In genomic region chr5:75928992-75929391, GRCh38 we compare ENCODE assay signal across 29 cellular contexts.
"Had no signal": no experiment of that assay in that cellular context is flagged by ENCODE, and none has a peak within 500 bp of the region (broad histone marks: within the 10 kb centered on the region; RNA-seq: fewer than 3 reads in every experiment).

No MANE protein-coding gene starts in this region.

- H3K4me1 ChIP-seq: esophagus muscularis mucosa, foreskin keratinocyte, gastrocnemius medialis, heart right ventricle had no signal

- H3K4me3 ChIP-seq: coronary artery, dorsolateral prefrontal cortex, esophagus muscularis mucosa, gastrocnemius medialis, heart right ventricle had no signal

- H3K27ac Mint-ChIP-seq: activated B cell treated with CpG ODN at 0.5 μM for 24 hours; activated CD8-positive, alpha-beta T cell treated with anti-CD3 and anti-CD28 coated beads for 36 hours; activated naive CD8-positive, alpha-beta T cell; activated T-helper 17 cell treated with anti-CD3 and anti-CD28 coated beads, Interleukin-2, amount 50 U/mL, for 72 hours; dendritic cell treated with granulocyte-macrophage colony-stimulating factor and Interleukin-4, amounts not matched to agents 40 ng/mL and 50 ng/mL, for 4 days had no signal

- H3K4me3 Mint-ChIP-seq: activated B cell treated with CpG ODN at 0.5 μM for 24 hours; activated CD8-positive, alpha-beta T cell treated with anti-CD3 and anti-CD28 coated beads for 36 hours; activated naive CD8-positive, alpha-beta T cell; activated T-cell treated with anti-CD3 and anti-CD28 coated beads, Interleukin-2, amount 50 U/mL, for 4 hours; activated T-helper 17 cell treated with anti-CD3 and anti-CD28 coated beads, Interleukin-2, amount 50 U/mL, for 72 hours; central memory CD8-positive, alpha-beta T cell; dendritic cell treated with granulocyte-macrophage colony-stimulating factor and Interleukin-4, amounts not matched to agents 40 ng/mL and 50 ng/mL, for 4 days had no signal

- H3K36me3 Mint-ChIP-seq: activated naive CD8-positive, alpha-beta T cell had no signal

- H3K4me1 Mint-ChIP-seq: activated B cell treated with CpG ODN at 0.5 μM for 24 hours; activated T-helper 17 cell treated with anti-CD3 and anti-CD28 coated beads, Interleukin-2, amount 50 U/mL, for 72 hours; central memory CD8-positive, alpha-beta T cell had no signal

- H3K9me3 Mint-ChIP-seq: activated B cell treated with CpG ODN at 0.5 μM for 24 hours; activated CD8-positive, alpha-beta T cell treated with anti-CD3 and anti-CD28 coated beads for 36 hours; activated T-cell treated with anti-CD3 and anti-CD28 coated beads, Interleukin-2, amount 50 U/mL, for 4 hours; activated T-helper 17 cell treated with anti-CD3 and anti-CD28 coated beads, Interleukin-2, amount 50 U/mL, for 72 hours; central memory CD8-positive, alpha-beta T cell; dendritic cell treated with granulocyte-macrophage colony-stimulating factor and Interleukin-4, amounts not matched to agents 40 ng/mL and 50 ng/mL, for 4 days had no signal

- H3K27me3 ChIP-seq: brain microvascular endothelial cell, foreskin keratinocyte, gastrocnemius medialis had no signal

- H3K27ac ChIP-seq: brain microvascular endothelial cell, coronary artery, dorsolateral prefrontal cortex, esophagus muscularis mucosa, foreskin keratinocyte, gastrocnemius medialis, heart right ventricle had no signal

- H3K9me3 ChIP-seq: esophagus muscularis mucosa, gastrocnemius medialis, heart right ventricle had no signal

- H3K36me3 ChIP-seq: brain microvascular endothelial cell, esophagus muscularis mucosa, gastrocnemius medialis, heart right ventricle had no signal

- DNase-seq: activated B cell treated with CpG ODN at 0.5 μM for 24 hours; activated CD4-positive, alpha-beta T cell treated with anti-CD3 and anti-CD28 coated beads for 48 hours; activated CD4-positive, alpha-beta T cell treated with anti-CD3 and anti-CD28 coated beads, Interleukin-2, amount 50 U/mL, for 1 hour; activated CD4-positive, alpha-beta T cell treated with anti-CD3 and anti-CD28 coated beads, Interleukin-2, amount 50 U/mL, for 48 hours; activated CD8-positive, alpha-beta memory T cell treated with anti-CD3 and anti-CD28 coated beads for 24 hours; activated CD8-positive, alpha-beta T cell treated with anti-CD3 and anti-CD28 coated beads for 36 hours; activated effector memory CD4-positive, alpha-beta T cell treated with Interleukin-2 at 50 U/mL for 16 hours; activated gamma-delta T cell treated with Interleukin-2 at 50 U/mL for 16 hours; activated naive CD4-positive, alpha-beta T cell treated with anti-CD3 and anti-CD28 coated beads, Interleukin-2, amount 50 U/mL, for 16 hours; activated naive CD4-positive, alpha-beta T cell treated with Interleukin-2 at 50 U/mL for 16 hours; activated T-cell treated with anti-CD3 and anti-CD28 coated beads, Interleukin-2, amount 50 U/mL, for 4 hours; amniotic stem cell; anterior cingulate cortex; brain microvascular endothelial cell; dorsolateral prefrontal cortex; effector memory CD4-positive, alpha-beta T cell; erythroblast; foreskin keratinocyte; gastrocnemius medialis; heart right ventricle; T-helper 1 cell; T-helper 2 cell had no signal

- ATAC-seq: activated CD4-positive, CD25-positive, alpha-beta regulatory T cell treated with anti-CD3 and anti-CD28 coated beads, Interleukin-2, amount 50 U/mL, for 24 hours; activated CD8-positive, alpha-beta T cell treated with anti-CD3 and anti-CD28 coated beads for 36 hours; activated T-cell treated with anti-CD3 and anti-CD28 coated beads, Interleukin-2, amount 50 U/mL, for 4 hours; activated T-helper 17 cell treated with anti-CD3 and anti-CD28 coated beads, Interleukin-2, amount 50 U/mL, for 72 hours; foreskin keratinocyte; gastrocnemius medialis; heart right ventricle had no signal
